8 cellular contexts compared by ENCODE assay signal in genomic region chr4:110516106-110516922, GRCh38. TPM values are rescaled to one million over a fixed set of nuclear protein-coding genes. Genes with fewer than 3 reads are reported as not detected.
DNase-seq lines count a peak whose midpoint lies in the region; ATAC-seq and TF ChIP-seq lines count a peak whose summit lies in the region.

No MANE protein-coding gene starts in this region.

- peak; percentile 88 to 96 for ATAC-seq in right cardiac atrium

- in situ Hi-C loops in GM23248 (cut with MboI): loop anchor here (5.0 to 25.0 kb wide), 2 partner anchors 304 to 519 kb away; no protein-coding TSS in a partner anchor

- no peak for TF ChIP-seq EP300 in sigmoid colon (IDR thresholded peaks at IDR 0.05)

- 59% methylated on average over 8 of the region's 8 CpGs for WGBS in GM23248 (ENCODE audit: low coverage in 1 of 2, low lambda C conversion rate in 2 of 2, missing lambda C conversion rate in 2 of 2), 2 experiments
- WGBS in adrenal gland, 4 donors: 8 to 13% (median 12%) methylated on average over 8 of the region's 8 CpGs
- WGBS in right cardiac atrium: 23% methylated on average over 8 of the region's 8 CpGs
- 3 to 7% methylated on average over 8 of the region's 8 CpGs for WGBS in sigmoid colon, 2 donors

- TF ChIP-seq CTCF in adrenal gland (IDR thresholded peaks at IDR 0.05) (peak; percentile 72 to 82 (median 76)), sigmoid colon (IDR thresholded peaks at IDR 0.05) (peak in 3 of 4 experiments; percentile 50 to 65 (median 51))

- 0 out of 2 replicates have a peak overlapping the region, but pooled peaks have one; percentile 26 for H2AFZ ChIP-seq in GM23248

- H3K27ac ChIP-seq in GM23248 (no peak overlapping the region), adrenal gland (peak overlapping the region in 3 of 5 donors; percentile 58 to 70 (median 64)), right cardiac atrium (ENCODE audit: low read length) (no peak overlapping the region), sigmoid colon (peak overlapping the region in 1 of 4 donors; percentile 14)

- intact Hi-C loops in adrenal gland (cut with DNase I): loop anchor here in 1 of 2 donors (5.0 kb wide), 1 partner anchor 514 kb away; no protein-coding TSS in a partner anchor
- intact Hi-C loops in right cardiac atrium (cut with DNase I): loop anchor here (5.0 to 10.0 kb wide), 4 partner anchors 172 to 519 kb away; no protein-coding TSS in a partner anchor
- intact Hi-C loops in sigmoid colon (cut with DNase I): loop anchor here (10.0 kb wide), 3 partner anchors 202 to 1092 kb away; partner anchors contain the start of gene ELOVL6

- DNase-seq in GDM1 (lab: John Stamatoyannopoulos, UW): peak; percentile 58
- DNase-seq in GM23248: peak; percentile 63
- DNase-seq in LoVo (ENCODE audit: low spot score): peak; percentile 88
- peak; percentile 58 for DNase-seq in T follicular helper cell (ENCODE audit: low read depth)
- peak; percentile 78 to 91 (median 86) for DNase-seq in adrenal gland
- peak; percentile 64 to 79 (median 65) for DNase-seq in right cardiac atrium
- DNase-seq in sigmoid colon: peak; percentile 87
- DNase-seq in DMS79 treated with DMSO at 0.1 percent for 48 hours (lab: John Stamatoyannopoulos, UW): no peak

- TF ChIP-seq POLR2A in adrenal gland (IDR thresholded peaks at IDR 0.05): no peak
- no peak for TF ChIP-seq POLR2A in sigmoid colon (IDR thresholded peaks at IDR 0.05)

- H3K79me2 ChIP-seq in GM23248 (ENCODE audit: insufficient read depth): no peaks in the 10 kb centered on the region

- no peaks in the 10 kb centered on the region for H3K27me3 ChIP-seq in GM23248 (replicated peaks; ENCODE audit: insufficient read depth)
- H3K27me3 ChIP-seq in adrenal gland: no peaks in the 10 kb centered on the region
- no peaks in the 10 kb centered on the region for H3K27me3 ChIP-seq in right cardiac atrium (ENCODE audit: control insufficient read depth, insufficient read depth)
- H3K27me3 ChIP-seq in sigmoid colon: no peaks in the 10 kb centered on the region

- H3K9ac ChIP-seq in GM23248: no peak overlapping the region

- H3K4me3 ChIP-seq in GM23248 (no peak overlapping the region), adrenal gland (peak overlapping the region in 2 of 4 donors; percentile 44 to 62), right cardiac atrium (ENCODE audit: low read length) (peak overlapping the region; percentile 56), sigmoid colon (peak overlapping the region; percentile 26 to 43 (median 36))

- H3F3A ChIP-seq in GM23248 (ENCODE audit: insufficient read depth): no peaks in the 10 kb centered on the region

- no peak overlapping the region for H3K4me2 ChIP-seq in GM23248 (ENCODE audit: unreplicated experiment)

- H3K9me2 ChIP-seq in GM23248 (ENCODE audit: insufficient read depth): no peaks in the 10 kb centered on the region

- H3K4me1 ChIP-seq in GM23248 (ENCODE audit: insufficient read depth) (no peaks in the 10 kb centered on the region), adrenal gland (replicated peaks in 1 of 2) (peaks cover 0 to 8% of the 10 kb centered on the region in 2 donors), right cardiac atrium (ENCODE audit: control insufficient read depth, insufficient read depth, low read length) (no peaks in the 10 kb centered on the region), sigmoid colon (no peaks in the 10 kb centered on the region)

- H3K36me3 ChIP-seq in GM23248 (ENCODE audit: low read depth) (no peaks in the 10 kb centered on the region), adrenal gland (replicated peaks in 1 of 2) (no peaks in the 10 kb centered on the region), sigmoid colon (no peaks in the 10 kb centered on the region)

- H3K9me3 ChIP-seq in GM23248 (ENCODE audit: low read depth) (no peaks in the 10 kb centered on the region), adrenal gland (replicated peaks in 1 of 3) (no peaks in the 10 kb centered on the region), right cardiac atrium (ENCODE audit: control insufficient read depth, low read length) (no peaks in the 10 kb centered on the region), sigmoid colon (no peaks in the 10 kb centered on the region)

- no peaks in the 10 kb centered on the region for H4K20me1 ChIP-seq in GM23248 (ENCODE audit: insufficient read depth)

RNA-seq across cellular contexts. Expression of gene ENPEP, which starts 40.4 kb away (rescaled TPM):
- total RNA-seq in GM23248 (2014; rRNA removed; shearing (Covaris generic)): 0.11 TPM in 1 of 2 replicates, not detected in the other
- polyA plus RNA-seq in GM23248 (2016; fragmentation: Nextera tagmentation; extraction: Ambion mirVana) (0.11 and 0.44 TPM in 2 replicates), adrenal gland (1 to 10 TPM; 2.5 to 4.6 (median 4.4) TPM), right cardiac atrium (2.6 TPM), sigmoid colon (under 1 TPM; 0.23 to 0.73 (median 0.60) TPM)
- total RNA-seq in adrenal gland (1 to 10 TPM; 4.3 to 9.0 (median 5.5) TPM), right cardiac atrium (1 to 10 TPM; 2.5 to 6.8 (median 3.3) TPM), sigmoid colon (1 to 10 TPM in 3 of 4 donors, under 1 TPM in 1; 0.99 to 2.2 (median 1.6) TPM)

Comparison
In these comparisons a context has a peak if more than half of its experiments do, and no peak if none do; other contexts are left out.
1. H3K27ac ChIP-seq: peak in adrenal gland (3 of 5); none in GM23248 (single experiment) and right cardiac atrium (single experiment).